In the genomic region with DNA sequence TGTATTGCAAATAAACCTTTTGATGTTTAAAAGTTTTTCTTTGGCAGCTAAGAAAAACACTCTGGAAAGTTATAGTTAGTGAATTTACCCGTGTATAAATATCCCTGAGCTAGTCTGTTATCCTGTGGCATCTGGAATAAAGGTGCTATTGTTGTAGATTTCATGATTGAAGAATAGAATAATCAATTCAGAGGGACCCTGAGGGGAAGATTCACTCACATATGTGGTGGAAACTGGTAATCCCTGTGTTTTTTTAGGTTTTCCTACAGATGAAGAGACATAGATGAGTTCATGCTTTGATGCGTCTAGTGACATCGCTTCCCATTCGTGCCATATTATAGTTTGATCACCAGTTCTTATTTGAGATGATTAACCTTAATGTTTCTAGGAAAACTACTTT, we compare ENCODE assay signal across 27 cellular contexts.
"Had no signal": no experiment of that assay in that cellular context is flagged by ENCODE, and none has a peak within 500 bp of the region (broad histone marks: within the 10 kb centered on the region; RNA-seq: fewer than 3 reads in every experiment).

No MANE protein-coding gene starts in this region.

- H3K9me3 ChIP-seq: ovary, psoas muscle, right lobe of liver, sigmoid colon, stomach, thoracic aorta, thyroid gland, tibial nerve, upper lobe of left lung, vagina had no signal

- H3K27ac Mint-ChIP-seq: naive thymus-derived CD8-positive, alpha-beta T cell; natural killer cell treated with Interleukin-12 subunit alpha and Interleukin-12 subunit beta and Interleukin-15 and Interleukin-18, amount 100 ng/mL, for 72 hours; progenitor cell of endocrine pancreas; stimulated activated effector memory CD8-positive, alpha-beta T cell treated with anti-CD3 and anti-CD28 coated beads, Interleukin-12 subunit alpha, Interleukin-12 subunit beta, amount 100 ng/mL, for 72 hours; stimulated activated naive B cell treated with anti-CD40 and anti-IgM and Interleukin-4, amounts not matched to agents 10 μg/mL and 1 μg/mL and 100 μg/mL, for 72 hours; stimulated activated naive CD8-positive, alpha-beta T cell treated with anti-CD3 and anti-CD28 coated beads, Interleukin-15, Interleukin-2, amounts not matched to agents 100 ng/mL and 50 ng/mL, for 24 hours had no signal

- H3K36me3 ChIP-seq: ovary, right lobe of liver, stomach, thoracic aorta, thyroid gland, tibial nerve, upper lobe of left lung, vagina had no signal

- H3K27ac ChIP-seq: ovary, parathyroid adenoma, psoas muscle, right lobe of liver, sigmoid colon, stomach, thoracic aorta, thyroid gland, tibial nerve, upper lobe of left lung, vagina had no signal

- H3K27me3 ChIP-seq: ovary, right lobe of liver, sigmoid colon, stomach, thyroid gland, tibial nerve, upper lobe of left lung, vagina had no signal

- DNase-seq: naive thymus-derived CD8-positive, alpha-beta T cell; occipital lobe; ovary; posterior cingulate gyrus; psoas muscle; right cardiac atrium; right lobe of liver; sigmoid colon; small intestine; stimulated activated CD4-positive, alpha-beta T cell treated with anti-CD3 and anti-CD28 coated beads, Interleukin-15, amount 100 ng/mL, for 24 hours; stimulated activated CD4-positive, alpha-beta T cell treated with anti-CD3 and anti-CD28 coated beads, Interleukin-2, amount 100 ng/mL, for 24 hours; stimulated activated CD4-positive, alpha-beta T cell treated with anti-CD3 and anti-CD28 coated beads, Interleukin-2, amount 100 ng/mL, for 48 hours; stimulated activated CD4-positive, alpha-beta T cell treated with anti-CD3 and anti-CD28 coated beads, Interleukin-4, amount 100 ng/mL, for 24 hours; stimulated activated naive B cell treated with anti-CD40 and anti-IgM and Interleukin-4, amounts not matched to agents 10 μg/mL and 1 μg/mL and 100 μg/mL, for 72 hours; stimulated activated naive CD4-positive, alpha-beta T cell treated with Interleukin-2 at 50 U/mL for 16 hours; stomach; thyroid gland; trophoblast cell; upper lobe of left lung had no signal

- H3K36me3 Mint-ChIP-seq: naive thymus-derived CD8-positive, alpha-beta T cell; natural killer cell treated with Interleukin-12 subunit alpha and Interleukin-12 subunit beta and Interleukin-15 and Interleukin-18, amount 100 ng/mL, for 72 hours; stimulated activated effector memory CD8-positive, alpha-beta T cell treated with anti-CD3 and anti-CD28 coated beads, Interleukin-12 subunit alpha, Interleukin-12 subunit beta, amount 100 ng/mL, for 72 hours had no signal

- H3K27me3 Mint-ChIP-seq: naive thymus-derived CD8-positive, alpha-beta T cell; natural killer cell treated with Interleukin-12 subunit alpha and Interleukin-12 subunit beta and Interleukin-15 and Interleukin-18, amount 100 ng/mL, for 72 hours; progenitor cell of endocrine pancreas; stimulated activated naive B cell treated with anti-CD40 and anti-IgM and Interleukin-4, amounts not matched to agents 10 μg/mL and 1 μg/mL and 100 μg/mL, for 72 hours; stimulated activated naive CD8-positive, alpha-beta T cell treated with anti-CD3 and anti-CD28 coated beads, Interleukin-15, Interleukin-2, amounts not matched to agents 100 ng/mL and 50 ng/mL, for 24 hours had no signal

- H3K4me1 Mint-ChIP-seq: naive thymus-derived CD8-positive, alpha-beta T cell; stimulated activated effector memory CD8-positive, alpha-beta T cell treated with anti-CD3 and anti-CD28 coated beads, Interleukin-12 subunit alpha, Interleukin-12 subunit beta, amount 100 ng/mL, for 72 hours; stimulated activated naive B cell treated with anti-CD40 and anti-IgM and Interleukin-4, amounts not matched to agents 10 μg/mL and 1 μg/mL and 100 μg/mL, for 72 hours had no signal

- H3K4me3 ChIP-seq: ovary, psoas muscle, right lobe of liver, sigmoid colon, stomach, thoracic aorta, thyroid gland, tibial nerve, upper lobe of left lung, vagina had no signal

- H3K4me1 ChIP-seq: parathyroid adenoma, psoas muscle, right lobe of liver, sigmoid colon, stomach, thyroid gland, tibial nerve, upper lobe of left lung, vagina had no signal

- ATAC-seq: naive thymus-derived CD8-positive, alpha-beta T cell; natural killer cell treated with Interleukin-12 subunit alpha and Interleukin-12 subunit beta and Interleukin-15 and Interleukin-18, amount 100 ng/mL, for 72 hours; psoas muscle; right cardiac atrium; right lobe of liver; stimulated activated effector memory CD8-positive, alpha-beta T cell treated with anti-CD3 and anti-CD28 coated beads, Interleukin-12 subunit alpha, Interleukin-12 subunit beta, amount 100 ng/mL, for 72 hours; stimulated activated naive B cell treated with anti-CD40 and anti-IgM and Interleukin-4, amounts not matched to agents 10 μg/mL and 1 μg/mL and 100 μg/mL, for 72 hours had no signal

- H3K9me3 Mint-ChIP-seq: stimulated activated effector memory CD8-positive, alpha-beta T cell treated with anti-CD3 and anti-CD28 coated beads, Interleukin-12 subunit alpha, Interleukin-12 subunit beta, amount 100 ng/mL, for 72 hours; stimulated activated naive CD8-positive, alpha-beta T cell treated with anti-CD3 and anti-CD28 coated beads, Interleukin-15, Interleukin-2, amounts not matched to agents 100 ng/mL and 50 ng/mL, for 24 hours had no signal

- H3K4me3 Mint-ChIP-seq: naive thymus-derived CD8-positive, alpha-beta T cell; natural killer cell treated with Interleukin-12 subunit alpha and Interleukin-12 subunit beta and Interleukin-15 and Interleukin-18, amount 100 ng/mL, for 72 hours; stimulated activated effector memory CD8-positive, alpha-beta T cell treated with anti-CD3 and anti-CD28 coated beads, Interleukin-12 subunit alpha, Interleukin-12 subunit beta, amount 100 ng/mL, for 72 hours; stimulated activated naive B cell treated with anti-CD40 and anti-IgM and Interleukin-4, amounts not matched to agents 10 μg/mL and 1 μg/mL and 100 μg/mL, for 72 hours; stimulated activated naive CD8-positive, alpha-beta T cell treated with anti-CD3 and anti-CD28 coated beads, Interleukin-15, Interleukin-2, amounts not matched to agents 100 ng/mL and 50 ng/mL, for 24 hours had no signal
